Comparison of ENCODE assay signal across 1 cellular context in the genomic region with DNA sequence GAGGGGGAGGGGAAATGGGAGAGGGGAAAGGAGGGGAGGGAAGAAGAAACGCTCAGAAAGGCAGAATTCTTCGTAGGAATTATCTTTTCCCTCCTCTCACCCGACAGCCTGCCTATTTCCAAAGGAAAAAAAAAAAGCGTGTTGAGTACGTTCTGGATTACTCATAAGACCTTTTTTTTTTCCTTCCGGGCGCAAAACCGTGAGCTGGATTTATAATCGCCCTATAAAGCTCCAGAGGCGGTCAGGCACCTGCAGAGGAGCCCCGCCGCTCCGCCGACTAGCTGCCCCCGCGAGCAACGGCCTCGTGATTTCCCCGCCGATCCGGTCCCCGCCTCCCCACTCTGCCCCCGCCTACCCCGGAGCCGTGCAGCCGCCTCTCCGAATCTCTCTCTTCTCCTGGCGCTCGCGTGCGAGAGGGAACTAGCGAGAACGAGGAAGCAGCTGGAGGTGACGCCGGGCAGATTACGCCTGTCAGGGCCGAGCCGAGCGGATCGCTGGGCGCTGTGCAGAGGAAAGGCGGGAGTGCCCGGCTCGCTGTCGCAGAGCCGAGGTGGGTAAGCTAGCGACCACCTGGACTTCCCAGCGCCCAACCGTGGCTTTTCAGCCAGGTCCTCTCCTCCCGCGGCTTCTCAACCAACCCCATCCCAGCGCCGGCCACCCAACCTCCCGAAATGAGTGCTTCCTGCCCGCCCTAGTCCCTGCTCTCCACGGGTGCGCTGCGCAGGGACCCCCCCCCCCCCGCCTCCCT.
TF ChIP-seq lines count a peak whose summit lies in the region.

Gene GAD1 (plus strand): TSS at position 389 of the 748 bp plus-strand sequence. CDS start 1,705 bp downstream, outside the sequence.

TF ChIP-seq in K562, 482 proteins besides CTCF, POLR2A, EP300 and RAD21 (continued from another document and continues in another):
- TF ChIP-seq ZBTB12 (CRISPR knock-in tag; IDR thresholded peaks at IDR 0.05): no peak
- no peak for TF ChIP-seq SNAPC5 (CRISPR knock-in tag; IDR thresholded peaks at IDR 0.05)
- TF ChIP-seq STAT5A (IDR thresholded peaks at IDR 0.05; ENCODE audit: borderline replicate concordance, low read length): no peak
- peak; percentile 73; the same call in 1 of the 2 replicates for TF ChIP-seq CBX1 (IDR thresholded peaks at IDR 0.05; ENCODE audit: low read depth)
- TF ChIP-seq NR3C1 (CRISPR knock-in tag; IDR thresholded peaks at IDR 0.05): 0 out of 2 replicates have a peak, but pooled peaks have one; percentile 32
- no peak for TF ChIP-seq TAF1 (IDR thresholded peaks at IDR 0.05; ENCODE audit: control insufficient read depth, extremely low read depth, insufficient read depth, low read length, severe bottlenecking)
- TF ChIP-seq HEY1 (CRISPR knock-in tag; IDR thresholded peaks at IDR 0.05; ENCODE audit: borderline replicate concordance): no peak
- peak; percentile 57 for TF ChIP-seq EGR1 (conservative IDR thresholded peaks at IDR 0.05)
- no peak for TF ChIP-seq ZNF778 (CRISPR knock-in tag; IDR thresholded peaks at IDR 0.05)
- no peak for TF ChIP-seq AFF4 (CRISPR knock-in tag; IDR thresholded peaks at IDR 0.05)
- TF ChIP-seq NFRKB (IDR thresholded peaks at IDR 0.05; ENCODE audit: low read depth): no peak
- TF ChIP-seq ZNF785 (CRISPR knock-in tag; IDR thresholded peaks at IDR 0.05): no peak
- TF ChIP-seq, protein P1, sequence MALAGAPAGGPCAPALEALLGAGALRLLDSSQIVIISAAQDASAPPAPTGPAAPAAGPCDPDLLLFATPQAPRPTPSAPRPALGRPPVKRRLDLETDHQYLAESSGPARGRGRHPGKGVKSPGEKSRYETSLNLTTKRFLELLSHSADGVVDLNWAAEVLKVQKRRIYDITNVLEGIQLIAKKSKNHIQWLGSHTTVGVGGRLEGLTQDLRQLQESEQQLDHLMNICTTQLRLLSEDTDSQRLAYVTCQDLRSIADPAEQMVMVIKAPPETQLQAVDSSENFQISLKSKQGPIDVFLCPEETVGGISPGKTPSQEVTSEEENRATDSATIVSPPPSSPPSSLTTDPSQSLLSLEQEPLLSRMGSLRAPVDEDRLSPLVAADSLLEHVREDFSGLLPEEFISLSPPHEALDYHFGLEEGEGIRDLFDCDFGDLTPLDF (CRISPR knock-in tag; IDR thresholded peaks at IDR 0.05): no peak
- no peak for TF ChIP-seq TAL1 (IDR thresholded peaks at IDR 0.05)
- TF ChIP-seq DEAF1 (CRISPR knock-in tag; IDR thresholded peaks at IDR 0.05): no peak
- TF ChIP-seq ZNF408 (CRISPR knock-in tag; IDR thresholded peaks at IDR 0.05; ENCODE audit: low read depth): no peak
- TF ChIP-seq ZNF23 (CRISPR knock-in tag; IDR thresholded peaks at IDR 0.05): no peak
- TF ChIP-seq YY1 (IDR thresholded peaks at IDR 0.05; ENCODE audit: borderline replicate concordance in 1 of 3, control insufficient read depth in 1 of 3, extremely low read depth in 1 of 3, insufficient read depth in 3 of 3, insufficient read length in 1 of 3, insufficient replicate concordance in 2 of 3, low read depth in 1 of 3, low read length in 2 of 3): peak in 1 of 3 experiments; percentile 38
- no peak for TF ChIP-seq EZH2 (IDR thresholded peaks at IDR 0.05; ENCODE audit: borderline replicate concordance, low read depth, low read length)
- no peak for TF ChIP-seq KHSRP (IDR thresholded peaks at IDR 0.05)
- TF ChIP-seq NR2C2 (CRISPR knock-in tag; IDR thresholded peaks at IDR 0.05): 0 out of 2 replicates have a peak, but pooled peaks have one; percentile 55
- TF ChIP-seq NR2C2 (tag; IDR thresholded peaks at IDR 0.05): peak; percentile 36; the same call in 1 of the 2 replicates
- no peak for TF ChIP-seq COPS2 (conservative IDR thresholded peaks at IDR 0.05)
- TF ChIP-seq, protein P2, sequence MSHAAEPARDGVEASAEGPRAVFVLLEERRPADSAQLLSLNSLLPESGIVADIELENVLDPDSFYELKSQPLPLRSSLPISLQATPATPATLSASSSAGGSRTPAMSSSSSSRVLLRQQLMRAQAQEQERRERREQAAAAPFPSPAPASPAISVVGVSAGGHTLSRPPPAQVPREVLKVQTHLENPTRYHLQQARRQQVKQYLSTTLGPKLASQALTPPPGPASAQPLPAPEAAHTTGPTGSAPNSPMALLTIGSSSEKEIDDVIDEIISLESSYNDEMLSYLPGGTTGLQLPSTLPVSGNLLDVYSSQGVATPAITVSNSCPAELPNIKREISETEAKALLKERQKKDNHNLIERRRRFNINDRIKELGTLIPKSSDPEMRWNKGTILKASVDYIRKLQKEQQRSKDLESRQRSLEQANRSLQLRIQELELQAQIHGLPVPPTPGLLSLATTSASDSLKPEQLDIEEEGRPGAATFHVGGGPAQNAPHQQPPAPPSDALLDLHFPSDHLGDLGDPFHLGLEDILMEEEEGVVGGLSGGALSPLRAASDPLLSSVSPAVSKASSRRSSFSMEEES (CRISPR knock-in tag; IDR thresholded peaks at IDR 0.05): no peak
- TF ChIP-seq, protein P3, sequence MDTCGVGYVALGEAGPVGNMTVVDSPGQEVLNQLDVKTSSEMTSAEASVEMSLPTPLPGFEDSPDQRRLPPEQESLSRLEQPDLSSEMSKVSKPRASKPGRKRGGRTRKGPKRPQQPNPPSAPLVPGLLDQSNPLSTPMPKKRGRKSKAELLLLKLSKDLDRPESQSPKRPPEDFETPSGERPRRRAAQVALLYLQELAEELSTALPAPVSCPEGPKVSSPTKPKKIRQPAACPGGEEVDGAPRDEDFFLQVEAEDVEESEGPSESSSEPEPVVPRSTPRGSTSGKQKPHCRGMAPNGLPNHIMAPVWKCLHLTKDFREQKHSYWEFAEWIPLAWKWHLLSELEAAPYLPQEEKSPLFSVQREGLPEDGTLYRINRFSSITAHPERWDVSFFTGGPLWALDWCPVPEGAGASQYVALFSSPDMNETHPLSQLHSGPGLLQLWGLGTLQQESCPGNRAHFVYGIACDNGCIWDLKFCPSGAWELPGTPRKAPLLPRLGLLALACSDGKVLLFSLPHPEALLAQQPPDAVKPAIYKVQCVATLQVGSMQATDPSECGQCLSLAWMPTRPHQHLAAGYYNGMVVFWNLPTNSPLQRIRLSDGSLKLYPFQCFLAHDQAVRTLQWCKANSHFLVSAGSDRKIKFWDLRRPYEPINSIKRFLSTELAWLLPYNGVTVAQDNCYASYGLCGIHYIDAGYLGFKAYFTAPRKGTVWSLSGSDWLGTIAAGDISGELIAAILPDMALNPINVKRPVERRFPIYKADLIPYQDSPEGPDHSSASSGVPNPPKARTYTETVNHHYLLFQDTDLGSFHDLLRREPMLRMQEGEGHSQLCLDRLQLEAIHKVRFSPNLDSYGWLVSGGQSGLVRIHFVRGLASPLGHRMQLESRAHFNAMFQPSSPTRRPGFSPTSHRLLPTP (IDR thresholded peaks at IDR 0.05; ENCODE audit: borderline replicate concordance, extremely low read depth, insufficient read length): no peak
- no peak for TF ChIP-seq ZNF444 (CRISPR knock-in tag; IDR thresholded peaks at IDR 0.05)
- TF ChIP-seq ZBED1 (IDR thresholded peaks at IDR 0.05): no peak
- TF ChIP-seq ATF3 (IDR thresholded peaks at IDR 0.05): no peak
- no peak for TF ChIP-seq ATF3 (CRISPR knock-in tag; conservative IDR thresholded peaks at IDR 0.05)
- TF ChIP-seq YBX1 (IDR thresholded peaks at IDR 0.05): no peak
- no peak for TF ChIP-seq ZNF445 (CRISPR knock-in tag; IDR thresholded peaks at IDR 0.05; ENCODE audit: low read depth)
- TF ChIP-seq ERF (CRISPR knock-in tag; IDR thresholded peaks at IDR 0.05): no peak
- no peak for TF ChIP-seq HLTF (IDR thresholded peaks at IDR 0.05)
- TF ChIP-seq, protein P4, sequence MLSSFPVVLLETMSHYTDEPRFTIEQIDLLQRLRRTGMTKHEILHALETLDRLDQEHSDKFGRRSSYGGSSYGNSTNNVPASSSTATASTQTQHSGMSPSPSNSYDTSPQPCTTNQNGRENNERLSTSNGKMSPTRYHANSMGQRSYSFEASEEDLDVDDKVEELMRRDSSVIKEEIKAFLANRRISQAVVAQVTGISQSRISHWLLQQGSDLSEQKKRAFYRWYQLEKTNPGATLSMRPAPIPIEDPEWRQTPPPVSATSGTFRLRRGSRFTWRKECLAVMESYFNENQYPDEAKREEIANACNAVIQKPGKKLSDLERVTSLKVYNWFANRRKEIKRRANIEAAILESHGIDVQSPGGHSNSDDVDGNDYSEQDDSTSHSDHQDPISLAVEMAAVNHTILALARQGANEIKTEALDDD (IDR thresholded peaks at IDR 0.05): no peak
- TF ChIP-seq, protein P5, sequence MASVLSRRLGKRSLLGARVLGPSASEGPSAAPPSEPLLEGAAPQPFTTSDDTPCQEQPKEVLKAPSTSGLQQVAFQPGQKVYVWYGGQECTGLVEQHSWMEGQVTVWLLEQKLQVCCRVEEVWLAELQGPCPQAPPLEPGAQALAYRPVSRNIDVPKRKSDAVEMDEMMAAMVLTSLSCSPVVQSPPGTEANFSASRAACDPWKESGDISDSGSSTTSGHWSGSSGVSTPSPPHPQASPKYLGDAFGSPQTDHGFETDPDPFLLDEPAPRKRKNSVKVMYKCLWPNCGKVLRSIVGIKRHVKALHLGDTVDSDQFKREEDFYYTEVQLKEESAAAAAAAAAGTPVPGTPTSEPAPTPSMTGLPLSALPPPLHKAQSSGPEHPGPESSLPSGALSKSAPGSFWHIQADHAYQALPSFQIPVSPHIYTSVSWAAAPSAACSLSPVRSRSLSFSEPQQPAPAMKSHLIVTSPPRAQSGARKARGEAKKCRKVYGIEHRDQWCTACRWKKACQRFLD (CRISPR knock-in tag; IDR thresholded peaks at IDR 0.05): no peak
- no peak for TF ChIP-seq POLR2AphosphoS5 (IDR thresholded peaks at IDR 0.05; ENCODE audit: control insufficient read depth, insufficient read depth, low read depth, low read length)
- no peak for TF ChIP-seq ZBTB17 (CRISPR knock-in tag; IDR thresholded peaks at IDR 0.05)
- no peak for TF ChIP-seq SLC30A9 (CRISPR knock-in tag; IDR thresholded peaks at IDR 0.05)
- TF ChIP-seq GTF2E2 (tag; IDR thresholded peaks at IDR 0.05): no peak
- no peak for TF ChIP-seq NFE2L1 (tag; IDR thresholded peaks at IDR 0.05; ENCODE audit: borderline replicate concordance, low read depth)
- no peak for TF ChIP-seq ADNP (tag; IDR thresholded peaks at IDR 0.05)
- no peak for TF ChIP-seq ZBTB8A (IDR thresholded peaks at IDR 0.05; ENCODE audit: partially characterized antibody)
